ENCODE assay signal across 9 cellular contexts in genomic region chr13:103188688-103189326, GRCh38.
A peak's percentile ranks its signal among the peaks of the same experiment; 100 is the strongest.
DNase-seq lines count a peak whose midpoint lies in the region; ATAC-seq and TF ChIP-seq lines count a peak whose summit lies in the region.
"Had no signal": no experiment of that assay in that cellular context is flagged by ENCODE, and none has a peak within 500 bp of the region (broad histone marks: within the 10 kb centered on the region; RNA-seq: fewer than 3 reads in every experiment).

No MANE protein-coding gene starts in this region.

- H3K4me2 ChIP-seq in hepatocyte: peak overlapping the region; percentile 52

- H3K9me3 ChIP-seq in RWPE2 (ENCODE audit: severe bottlenecking): no peaks in the 10 kb centered on the region
- H3K9me3 ChIP-seq in hepatocyte (ENCODE audit: low read depth): no peaks in the 10 kb centered on the region

- H3K4me1 ChIP-seq in RWPE2 (ENCODE audit: insufficient read depth, poor library complexity, severe bottlenecking) (peaks cover 5% of the 10 kb centered on the region), hepatocyte (ENCODE audit: insufficient read depth) (peaks cover 8% of the 10 kb centered on the region)

- DNase-seq in HPDE6-E6E7 (ENCODE audit: extremely low spot score) (peak; percentile 39), RWPE2 (ENCODE audit: low spot score) (no peak), hepatocyte (ENCODE audit: low spot score) (peak; percentile 47), HuH-7 (ENCODE audit: low spot score) (no peak)
- DNase-seq in activated effector memory CD4-positive, alpha-beta T cell treated with Interleukin-2 at 50 U/mL for 16 hours: no peak

- no peaks in the 10 kb centered on the region for H4K20me1 ChIP-seq in hepatocyte (ENCODE audit: insufficient read depth, poor library complexity, severe bottlenecking)

- H2AFZ ChIP-seq in hepatocyte: no peak overlapping the region

- H3K36me3 ChIP-seq in RWPE2 (ENCODE audit: low read depth): no peaks in the 10 kb centered on the region
- no peaks in the 10 kb centered on the region for H3K36me3 ChIP-seq in hepatocyte (replicated peaks; ENCODE audit: insufficient read depth, low read depth)

- peak; percentile 80 for TF ChIP-seq CTCF in RWPE2 (IDR thresholded peaks at IDR 0.05; ENCODE audit: poor library complexity, severe bottlenecking)
- TF ChIP-seq CTCF in hepatocyte (IDR thresholded peaks at IDR 0.05; ENCODE audit: poor library complexity): peak; percentile 78

- peak; percentile 41 for ATAC-seq in GM18861 (IDR thresholded peaks at IDR 0.05; ENCODE audit: unreplicated experiment)
- ATAC-seq in RWPE2 (ENCODE audit: low read depth): no peak
- ATAC-seq in HG02973 (IDR thresholded peaks at IDR 0.05; ENCODE audit: unreplicated experiment): no peak
- ATAC-seq in HG03025 (IDR thresholded peaks at IDR 0.05; ENCODE audit: low FRiP score, unreplicated experiment): no peak

- H3K79me2 ChIP-seq in hepatocyte: no peaks in the 10 kb centered on the region

- H3K27ac ChIP-seq in RWPE2 (ENCODE audit: poor library complexity, severe bottlenecking): no peak overlapping the region
- H3K27ac ChIP-seq in hepatocyte: no peak overlapping the region

- no peak overlapping the region for H3K4me3 ChIP-seq in RWPE2 (ENCODE audit: severe bottlenecking)
- no peak overlapping the region for H3K4me3 ChIP-seq in hepatocyte
- H3K4me3 ChIP-seq: lung had no signal

- 41% methylated on average over 3 of the region's 3 CpGs for WGBS in hepatocyte (ENCODE audit: low lambda C conversion rate, missing lambda C conversion rate)

- no peaks in the 10 kb centered on the region for H3K9me2 ChIP-seq in hepatocyte (replicated peaks; ENCODE audit: insufficient read depth)

- H3K27me3 ChIP-seq in RWPE2 (ENCODE audit: insufficient read depth, poor library complexity, severe bottlenecking) (no peaks in the 10 kb centered on the region), hepatocyte (no peaks in the 10 kb centered on the region)

Comparison
In these comparisons a context has a peak if more than half of its experiments do, and no peak if none do; other contexts are left out.
1. DNase-seq: peak in HPDE6-E6E7 (single experiment) and hepatocyte (single experiment); none in RWPE2 (single experiment), activated effector memory CD4-positive, alpha-beta T cell treated with Interleukin-2 at 50 U/mL for 16 hours (single experiment) and HuH-7 (single experiment).